2 cellular contexts compared by ENCODE assay signal in the genomic region with DNA sequence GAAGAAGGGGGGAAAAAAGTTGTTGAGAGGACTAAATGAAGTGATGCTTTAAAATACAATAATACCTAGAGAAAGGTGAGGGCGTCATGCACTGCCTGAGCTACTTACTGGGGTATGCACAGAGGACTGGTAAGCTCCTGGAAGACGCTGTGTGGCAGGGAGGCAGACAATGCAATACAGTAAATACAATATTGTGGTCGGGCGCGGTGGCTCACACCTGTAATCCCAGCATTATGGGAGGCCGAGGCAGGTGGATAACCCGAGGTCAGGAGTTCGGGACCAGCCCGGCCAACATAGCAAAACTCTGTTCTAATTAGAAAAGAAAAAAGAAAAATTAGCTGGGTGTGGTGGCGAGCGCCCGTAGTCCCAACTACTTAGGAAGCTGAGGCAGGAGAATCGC.
TF ChIP-seq lines count a peak whose summit lies in the region.

No MANE protein-coding gene starts in this region.

TF ChIP-seq in SK-N-SH, 30 proteins besides CTCF, POLR2A, EP300 and RAD21 (continued from another document):
- TF ChIP-seq, protein P1, sequence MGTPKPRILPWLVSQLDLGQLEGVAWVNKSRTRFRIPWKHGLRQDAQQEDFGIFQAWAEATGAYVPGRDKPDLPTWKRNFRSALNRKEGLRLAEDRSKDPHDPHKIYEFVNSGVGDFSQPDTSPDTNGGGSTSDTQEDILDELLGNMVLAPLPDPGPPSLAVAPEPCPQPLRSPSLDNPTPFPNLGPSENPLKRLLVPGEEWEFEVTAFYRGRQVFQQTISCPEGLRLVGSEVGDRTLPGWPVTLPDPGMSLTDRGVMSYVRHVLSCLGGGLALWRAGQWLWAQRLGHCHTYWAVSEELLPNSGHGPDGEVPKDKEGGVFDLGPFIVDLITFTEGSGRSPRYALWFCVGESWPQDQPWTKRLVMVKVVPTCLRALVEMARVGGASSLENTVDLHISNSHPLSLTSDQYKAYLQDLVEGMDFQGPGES (IDR thresholded peaks at IDR 0.05; ENCODE audit: low read depth, low read length) = no peak
- TF ChIP-seq POLR2AphosphoS5 (IDR thresholded peaks at IDR 0.05; ENCODE audit: low read depth, low read length) (no peak), MXI1 (IDR thresholded peaks at IDR 0.05; ENCODE audit: low read depth, low read length) (no peak), EZH2phosphoT487 (IDR thresholded peaks at IDR 0.05; ENCODE audit: borderline replicate concordance, low read depth) (no peak), FOXM1 (IDR thresholded peaks at IDR 0.05; ENCODE audit: low read depth) (no peak), CHD2 (IDR thresholded peaks at IDR 0.05; ENCODE audit: low read length, partially characterized antibody) (no peak), GABPA (IDR thresholded peaks at IDR 0.05; ENCODE audit: low read depth) (no peak), SMC3 (IDR thresholded peaks at IDR 0.05; ENCODE audit: low read depth, low read length) (no peak)
- TF ChIP-seq, protein P2, sequence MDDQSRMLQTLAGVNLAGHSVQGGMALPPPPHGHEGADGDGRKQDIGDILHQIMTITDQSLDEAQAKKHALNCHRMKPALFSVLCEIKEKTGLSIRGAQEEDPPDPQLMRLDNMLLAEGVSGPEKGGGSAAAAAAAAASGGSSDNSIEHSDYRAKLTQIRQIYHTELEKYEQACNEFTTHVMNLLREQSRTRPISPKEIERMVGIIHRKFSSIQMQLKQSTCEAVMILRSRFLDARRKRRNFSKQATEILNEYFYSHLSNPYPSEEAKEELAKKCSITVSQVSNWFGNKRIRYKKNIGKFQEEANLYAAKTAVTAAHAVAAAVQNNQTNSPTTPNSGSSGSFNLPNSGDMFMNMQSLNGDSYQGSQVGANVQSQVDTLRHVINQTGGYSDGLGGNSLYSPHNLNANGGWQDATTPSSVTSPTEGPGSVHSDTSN (IDR thresholded peaks at IDR 0.05) = no peak
- TF ChIP-seq, protein P3, sequence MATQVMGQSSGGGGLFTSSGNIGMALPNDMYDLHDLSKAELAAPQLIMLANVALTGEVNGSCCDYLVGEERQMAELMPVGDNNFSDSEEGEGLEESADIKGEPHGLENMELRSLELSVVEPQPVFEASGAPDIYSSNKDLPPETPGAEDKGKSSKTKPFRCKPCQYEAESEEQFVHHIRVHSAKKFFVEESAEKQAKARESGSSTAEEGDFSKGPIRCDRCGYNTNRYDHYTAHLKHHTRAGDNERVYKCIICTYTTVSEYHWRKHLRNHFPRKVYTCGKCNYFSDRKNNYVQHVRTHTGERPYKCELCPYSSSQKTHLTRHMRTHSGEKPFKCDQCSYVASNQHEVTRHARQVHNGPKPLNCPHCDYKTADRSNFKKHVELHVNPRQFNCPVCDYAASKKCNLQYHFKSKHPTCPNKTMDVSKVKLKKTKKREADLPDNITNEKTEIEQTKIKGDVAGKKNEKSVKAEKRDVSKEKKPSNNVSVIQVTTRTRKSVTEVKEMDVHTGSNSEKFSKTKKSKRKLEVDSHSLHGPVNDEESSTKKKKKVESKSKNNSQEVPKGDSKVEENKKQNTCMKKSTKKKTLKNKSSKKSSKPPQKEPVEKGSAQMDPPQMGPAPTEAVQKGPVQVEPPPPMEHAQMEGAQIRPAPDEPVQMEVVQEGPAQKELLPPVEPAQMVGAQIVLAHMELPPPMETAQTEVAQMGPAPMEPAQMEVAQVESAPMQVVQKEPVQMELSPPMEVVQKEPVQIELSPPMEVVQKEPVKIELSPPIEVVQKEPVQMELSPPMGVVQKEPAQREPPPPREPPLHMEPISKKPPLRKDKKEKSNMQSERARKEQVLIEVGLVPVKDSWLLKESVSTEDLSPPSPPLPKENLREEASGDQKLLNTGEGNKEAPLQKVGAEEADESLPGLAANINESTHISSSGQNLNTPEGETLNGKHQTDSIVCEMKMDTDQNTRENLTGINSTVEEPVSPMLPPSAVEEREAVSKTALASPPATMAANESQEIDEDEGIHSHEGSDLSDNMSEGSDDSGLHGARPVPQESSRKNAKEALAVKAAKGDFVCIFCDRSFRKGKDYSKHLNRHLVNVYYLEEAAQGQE (IDR thresholded peaks at IDR 0.05; ENCODE audit: low read depth, low read length) = no peak

TF ChIP-seq in SK-N-SH treated with all-trans-retinoic acid at 6 μM for 48 hours, 23 proteins besides CTCF, POLR2A, EP300 and RAD21 (continued from another document):
- TF ChIP-seq, protein P4, sequence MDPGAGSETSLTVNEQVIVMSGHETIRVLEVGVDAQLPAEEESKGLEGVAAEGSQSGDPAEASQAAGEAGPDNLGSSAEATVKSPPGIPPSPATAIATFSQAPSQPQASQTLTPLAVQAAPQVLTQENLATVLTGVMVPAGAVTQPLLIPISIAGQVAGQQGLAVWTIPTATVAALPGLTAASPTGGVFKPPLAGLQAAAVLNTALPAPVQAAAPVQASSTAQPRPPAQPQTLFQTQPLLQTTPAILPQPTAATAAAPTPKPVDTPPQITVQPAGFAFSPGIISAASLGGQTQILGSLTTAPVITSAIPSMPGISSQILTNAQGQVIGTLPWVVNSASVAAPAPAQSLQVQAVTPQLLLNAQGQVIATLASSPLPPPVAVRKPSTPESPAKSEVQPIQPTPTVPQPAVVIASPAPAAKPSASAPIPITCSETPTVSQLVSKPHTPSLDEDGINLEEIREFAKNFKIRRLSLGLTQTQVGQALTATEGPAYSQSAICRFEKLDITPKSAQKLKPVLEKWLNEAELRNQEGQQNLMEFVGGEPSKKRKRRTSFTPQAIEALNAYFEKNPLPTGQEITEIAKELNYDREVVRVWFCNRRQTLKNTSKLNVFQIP (CRISPR knock-in tag; IDR thresholded peaks at IDR 0.05; ENCODE audit: borderline replicate concordance, low read depth) = no peak
- no peak for TF ChIP-seq ZNF70 (CRISPR knock-in tag; IDR thresholded peaks at IDR 0.05)
- TF ChIP-seq, protein P5, sequence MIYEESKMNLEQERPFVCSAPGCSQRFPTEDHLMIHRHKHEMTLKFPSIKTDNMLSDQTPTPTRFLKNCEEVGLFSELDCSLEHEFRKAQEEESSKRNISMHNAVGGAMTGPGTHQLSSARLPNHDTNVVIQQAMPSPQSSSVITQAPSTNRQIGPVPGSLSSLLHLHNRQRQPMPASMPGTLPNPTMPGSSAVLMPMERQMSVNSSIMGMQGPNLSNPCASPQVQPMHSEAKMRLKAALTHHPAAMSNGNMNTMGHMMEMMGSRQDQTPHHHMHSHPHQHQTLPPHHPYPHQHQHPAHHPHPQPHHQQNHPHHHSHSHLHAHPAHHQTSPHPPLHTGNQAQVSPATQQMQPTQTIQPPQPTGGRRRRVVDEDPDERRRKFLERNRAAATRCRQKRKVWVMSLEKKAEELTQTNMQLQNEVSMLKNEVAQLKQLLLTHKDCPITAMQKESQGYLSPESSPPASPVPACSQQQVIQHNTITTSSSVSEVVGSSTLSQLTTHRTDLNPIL (CRISPR knock-in tag; IDR thresholded peaks at IDR 0.05; ENCODE audit: low read depth) = no peak
